Comparison of ENCODE assay signal across 8 cellular contexts in genomic region chr15:43511012-43511885, GRCh38. TPM values are rescaled to one million over a fixed set of nuclear protein-coding genes. Genes with fewer than 3 reads are reported as not detected.
A peak's percentile ranks its signal among the peaks of the same experiment; 100 is the strongest.
DNase-seq lines count a peak whose midpoint lies in the region; ATAC-seq, FAIRE-seq and TF ChIP-seq lines count a peak whose summit lies in the region.

No MANE protein-coding gene starts in this region.

- H3K4me3 ChIP-seq in DND-41 (ENCODE audit: low read depth in 1 of 2, low read length in 2 of 2) (peak overlapping the region; percentile 18 to 90; a peak in 3 of 4 replicates), RWPE2 (ENCODE audit: severe bottlenecking) (peak overlapping the region; percentile 51), mucosa of rectum (ENCODE audit: low read length in 2 of 2) (peak overlapping the region; percentile 72 to 84)

- H3K36me3 Mint-ChIP-seq in chondrocyte (ENCODE audit: low read depth): no peaks in the 10 kb centered on the region

- no peaks in the 10 kb centered on the region for H3K9me3 Mint-ChIP-seq in chondrocyte (ENCODE audit: low read depth)

- H3K27me3 Mint-ChIP-seq in chondrocyte (ENCODE audit: low read depth): no peaks in the 10 kb centered on the region

- peak overlapping the region; percentile 88 for H3K4me3 Mint-ChIP-seq in chondrocyte (ENCODE audit: unreplicated experiment)

- H3K4me1 ChIP-seq in DND-41 (ENCODE audit: insufficient read depth, low read length): peaks cover 73% of the 10 kb centered on the region
- H3K4me1 ChIP-seq in RWPE2 (ENCODE audit: insufficient read depth, poor library complexity, severe bottlenecking): no peaks in the 10 kb centered on the region
- H3K4me1 ChIP-seq in mucosa of rectum (ENCODE audit: control insufficient read depth in 2 of 2, insufficient read depth in 2 of 2, low read length in 2 of 2): peaks cover 14 to 17% of the 10 kb centered on the region in 2 donors

- ATAC-seq in DND-41 (ENCODE audit: insufficient read depth, low read depth) (no peak), HG02943 (IDR thresholded peaks at IDR 0.05; ENCODE audit: low read depth, unreplicated experiment) (peak; percentile 20), RWPE2 (ENCODE audit: low read depth) (peak; percentile 9; the same call in 1 of the 3 replicates)

- peak overlapping the region; percentile 52 for H2AFZ ChIP-seq in DND-41 (ENCODE audit: low read depth, low read length)

- H4K20me1 ChIP-seq in DND-41 (ENCODE audit: insufficient read depth, low read length): no peaks in the 10 kb centered on the region

- FAIRE-seq in urothelium cell line (lab: Jason Lieb, UNC): peak; percentile 9

- peaks cover 56% of the 10 kb centered on the region for H3K4me1 Mint-ChIP-seq in chondrocyte (ENCODE audit: low read depth)

- H3K27me3 ChIP-seq in DND-41 (ENCODE audit: insufficient read depth, low read length, poor library complexity) (no peaks in the 10 kb centered on the region), RWPE2 (ENCODE audit: insufficient read depth, poor library complexity, severe bottlenecking) (no peaks in the 10 kb centered on the region), mucosa of rectum (ENCODE audit: control insufficient read depth in 2 of 2, insufficient read depth in 2 of 2, low read length in 2 of 2) (peaks cover 0 to 7% of the 10 kb centered on the region in 2 donors)

- peak overlapping the region; percentile 85 for H3K4me2 ChIP-seq in DND-41 (ENCODE audit: insufficient read depth, low read length)

- H3K9ac ChIP-seq in DND-41 (ENCODE audit: low read depth, low read length) (peak overlapping the region; percentile 46), mucosa of rectum (ENCODE audit: low read depth in 1 of 2, low read length in 2 of 2) (peak overlapping the region; percentile 0 to 68)

- DNase-seq in DND-41: peak; percentile 54
- DNase-seq in RWPE2 (ENCODE audit: low spot score): no peak
- no peak for DNase-seq in chondrocyte (ENCODE audit: low spot score)
- peak; percentile 26 for DNase-seq in urothelium cell line (ENCODE audit: low spot score)
- no peak for DNase-seq in iPS-NIHi11 (ENCODE audit: low spot score)
- DNase-seq in NCI-H1436 (lab: John Stamatoyannopoulos, UW): no peak

- no peaks in the 10 kb centered on the region for H3K9me3 ChIP-seq in DND-41 (ENCODE audit: insufficient read depth, low read length, severe bottlenecking)
- no peaks in the 10 kb centered on the region for H3K9me3 ChIP-seq in RWPE2 (ENCODE audit: severe bottlenecking)
- no peaks in the 10 kb centered on the region for H3K9me3 ChIP-seq in mucosa of rectum (ENCODE audit: control insufficient read depth in 2 of 2, low read length in 2 of 2)

- H3K79me2 ChIP-seq in DND-41 (ENCODE audit: insufficient read depth, low read length): peaks cover 20% of the 10 kb centered on the region

- peak; percentile 62 for TF ChIP-seq CTCF in DND-41 (IDR thresholded peaks at IDR 0.05; ENCODE audit: borderline replicate concordance, extremely low read depth, low read length, poor library complexity, severe bottlenecking)
- TF ChIP-seq CTCF in RWPE2 (IDR thresholded peaks at IDR 0.05; ENCODE audit: poor library complexity, severe bottlenecking): peak; percentile 47
- TF ChIP-seq CTCF in chondrocyte (IDR thresholded peaks at IDR 0.05): peak; percentile 52

- H3K27ac ChIP-seq in DND-41 (ENCODE audit: low read length) (peak overlapping the region; percentile 56), RWPE2 (ENCODE audit: poor library complexity, severe bottlenecking) (no peak overlapping the region), mucosa of rectum (ENCODE audit: low read depth in 2 of 2, low read length in 2 of 2) (peak overlapping the region in 1 of 2 donors; percentile 38)

- peak overlapping the region; percentile 59 for H3K27ac Mint-ChIP-seq in chondrocyte (ENCODE audit: unreplicated experiment)

- H3K36me3 ChIP-seq in DND-41 (ENCODE audit: insufficient read depth, low read length) (no peaks in the 10 kb centered on the region), RWPE2 (ENCODE audit: low read depth) (no peaks in the 10 kb centered on the region), mucosa of rectum (ENCODE audit: control insufficient read depth in 2 of 2, insufficient read depth in 2 of 2, low read length in 2 of 2) (no peaks in the 10 kb centered on the region)

RNA-seq across cellular contexts. Expression of gene MAP1A, which starts 6.2 kb away (rescaled TPM):
- 95.3 to 99.9 TPM (median 96.3 TPM) in 3 replicates for total RNA-seq in chondrocyte

RNA-seq across cellular contexts. Expression of gene TP53BP1, which starts 18.3 kb away (rescaled TPM):
- total RNA-seq in chondrocyte: 44.8 to 71.1 TPM (median 45.6 TPM) in 3 replicates

Comparison
In these comparisons a context has a peak if more than half of its experiments do, and no peak if none do; other contexts are left out.
1. DNase-seq: peak in DND-41 (single experiment) and urothelium cell line (single experiment); none in RWPE2 (single experiment), chondrocyte (single experiment), iPS-NIHi11 (single experiment) and NCI-H1436 (single experiment).
2. Peak in every context shown above with its lines, with median percentiles within 50 percentile points of each other: H3K4me3 ChIP-seq and CTCF ChIP-seq.